Comparison of ENCODE assay signal across 25 cellular contexts in the genomic region with DNA sequence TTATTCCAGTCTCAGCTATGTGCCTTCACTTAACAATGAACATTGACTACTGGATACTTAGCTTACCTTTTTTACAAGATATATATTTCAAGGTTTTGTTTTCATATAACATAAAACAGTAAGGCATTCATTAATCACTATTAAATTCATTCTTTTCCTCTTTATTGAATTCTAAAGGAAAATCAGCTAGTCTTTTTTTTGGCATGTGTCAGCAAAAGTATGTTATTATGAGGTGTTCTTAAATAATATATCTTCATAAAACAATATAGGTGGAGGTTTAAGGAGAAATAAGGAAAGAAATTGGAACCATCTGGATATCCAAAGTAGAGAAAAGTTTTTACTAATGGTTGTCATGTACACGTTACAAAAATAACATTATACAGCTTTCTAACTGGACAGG.
"Had no signal": no experiment of that assay in that cellular context is flagged by ENCODE, and none has a peak within 500 bp of the region (broad histone marks: within the 10 kb centered on the region; RNA-seq: fewer than 3 reads in every experiment).

No MANE protein-coding gene starts in this region.

- H3K4me3 ChIP-seq: ascending aorta, cardiac muscle cell, SJCRH30, SK-N-MC had no signal

- H3K9me3 Mint-ChIP-seq: activated CD4-positive, alpha-beta T cell treated with anti-CD3 and anti-CD28 coated beads, Interleukin-2, amount 10 ng/mL, durations not matched to agents 24 days and 14 days; activated naive CD4-positive, alpha-beta T cell treated with anti-CD3 and anti-CD28 coated beads, Interleukin-2, amount 50 U/mL, for 24 hours; activated naive CD8-positive, alpha-beta T cell treated with anti-CD3 and anti-CD28 coated beads, Interleukin-2, amount 10 ng/mL, durations not matched to agents 7 days and 5 days; activated T-cell treated with anti-CD3 and anti-CD28 coated beads, Interleukin-2, amount 50 U/mL, for 24 hours; activated T-helper 2 cell treated with anti-CD3 and anti-CD28 coated beads, Interferon-gamma antibody, Interleukin-2, Interleukin-4, amounts not matched to agents 10 μg/mL and 5 μg/mL and 100 μg/mL, durations not matched to agents 14 hours and 24 hours and 36 hours had no signal

- H3K27me3 Mint-ChIP-seq: activated CD4-positive, alpha-beta T cell treated with anti-CD3 and anti-CD28 coated beads, Interleukin-2, amount 10 ng/mL, durations not matched to agents 24 days and 14 days; activated naive CD4-positive, alpha-beta T cell treated with anti-CD3 and anti-CD28 coated beads, Interleukin-2, amount 50 U/mL, for 24 hours; activated naive CD8-positive, alpha-beta T cell treated with anti-CD3 and anti-CD28 coated beads, Interleukin-2, amount 10 ng/mL, durations not matched to agents 7 days and 5 days; activated T-cell treated with anti-CD3 and anti-CD28 coated beads, Interleukin-2, amount 50 U/mL, for 24 hours had no signal

- DNase-seq: activated CD4-positive, alpha-beta T cell treated with anti-CD3 and anti-CD28 coated beads, Interleukin-2, amount 10 ng/mL, durations not matched to agents 24 days and 14 days; activated CD4-positive, alpha-beta T cell treated with anti-CD3 and anti-CD28 coated beads, Interleukin-2, amount 50 U/mL, for 48 hours; activated CD8-positive, alpha-beta T cell treated with anti-CD3 and anti-CD28 coated beads, Interleukin-2, amount 10 ng/mL, durations not matched to agents 7 days and 5 days; activated gamma-delta T cell; activated naive CD4-positive, alpha-beta T cell treated with Interleukin-2 at 50 U/mL for 16 hours; activated naive CD8-positive, alpha-beta T cell treated with anti-CD3 and anti-CD28 coated beads, Interleukin-2, amount 10 ng/mL, durations not matched to agents 7 days and 5 days; activated T-cell treated with anti-CD3 and anti-CD28 coated beads, Interleukin-2, amount 50 U/mL, for 24 hours; amygdala; MM.1S; MV-4-11; NCI-H1092; NCI-H1436 treated with DMSO at 0.1 percent for 48 hours; NCI-H1694 treated with DMSO at 0.1 percent for 48 hours; NCI-H2029; NCI-H345; NCI-H524 treated with DMSO at 0.1 percent for 48 hours; SHP77; SJCRH30; T1000 had no signal

- H3K27me3 ChIP-seq: ascending aorta, cardiac muscle cell, SJCRH30 had no signal

- H3K9me3 ChIP-seq: ascending aorta, SJCRH30 had no signal

- H3K4me1 Mint-ChIP-seq: activated CD4-positive, alpha-beta T cell treated with anti-CD3 and anti-CD28 coated beads, Interleukin-2, amount 10 ng/mL, durations not matched to agents 24 days and 14 days; activated naive CD8-positive, alpha-beta T cell treated with anti-CD3 and anti-CD28 coated beads, Interleukin-2, amount 10 ng/mL, durations not matched to agents 7 days and 5 days had no signal

- H3K4me3 Mint-ChIP-seq: activated CD4-positive, alpha-beta T cell treated with anti-CD3 and anti-CD28 coated beads, Interleukin-2, amount 10 ng/mL, durations not matched to agents 24 days and 14 days; activated CD8-positive, alpha-beta T cell treated with anti-CD3 and anti-CD28 coated beads, Interleukin-2, amount 10 ng/mL, durations not matched to agents 7 days and 5 days; activated naive CD4-positive, alpha-beta T cell treated with anti-CD3 and anti-CD28 coated beads, Interleukin-2, amount 50 U/mL, for 24 hours; activated naive CD8-positive, alpha-beta T cell treated with anti-CD3 and anti-CD28 coated beads, Interleukin-2, amount 10 ng/mL, durations not matched to agents 7 days and 5 days; activated T-cell treated with anti-CD3 and anti-CD28 coated beads, Interleukin-2, amount 50 U/mL, for 24 hours had no signal

- H3K36me3 ChIP-seq: ascending aorta, cardiac muscle cell, SJCRH30 had no signal

- H3K27ac Mint-ChIP-seq: activated CD4-positive, alpha-beta T cell treated with anti-CD3 and anti-CD28 coated beads, Interleukin-2, amount 10 ng/mL, durations not matched to agents 24 days and 14 days; activated naive CD4-positive, alpha-beta T cell treated with anti-CD3 and anti-CD28 coated beads, Interleukin-2, amount 50 U/mL, for 24 hours; activated naive CD8-positive, alpha-beta T cell treated with anti-CD3 and anti-CD28 coated beads, Interleukin-2, amount 10 ng/mL, durations not matched to agents 7 days and 5 days; activated T-cell treated with anti-CD3 and anti-CD28 coated beads, Interleukin-2, amount 50 U/mL, for 24 hours; activated T-helper 2 cell treated with anti-CD3 and anti-CD28 coated beads, Interferon-gamma antibody, Interleukin-2, Interleukin-4, amounts not matched to agents 10 μg/mL and 5 μg/mL and 100 μg/mL, durations not matched to agents 14 hours and 24 hours and 36 hours had no signal

- H3K4me1 ChIP-seq: ascending aorta had no signal

- ATAC-seq: activated CD8-positive, alpha-beta T cell treated with anti-CD3 and anti-CD28 coated beads, Interleukin-2, amount 10 ng/mL, durations not matched to agents 7 days and 5 days; Panc1 had no signal

- H3K27ac ChIP-seq: ascending aorta, cardiac muscle cell, SJCRH30, SK-N-MC had no signal
